1 cellular context compared by ENCODE assay signal in the genomic region with DNA sequence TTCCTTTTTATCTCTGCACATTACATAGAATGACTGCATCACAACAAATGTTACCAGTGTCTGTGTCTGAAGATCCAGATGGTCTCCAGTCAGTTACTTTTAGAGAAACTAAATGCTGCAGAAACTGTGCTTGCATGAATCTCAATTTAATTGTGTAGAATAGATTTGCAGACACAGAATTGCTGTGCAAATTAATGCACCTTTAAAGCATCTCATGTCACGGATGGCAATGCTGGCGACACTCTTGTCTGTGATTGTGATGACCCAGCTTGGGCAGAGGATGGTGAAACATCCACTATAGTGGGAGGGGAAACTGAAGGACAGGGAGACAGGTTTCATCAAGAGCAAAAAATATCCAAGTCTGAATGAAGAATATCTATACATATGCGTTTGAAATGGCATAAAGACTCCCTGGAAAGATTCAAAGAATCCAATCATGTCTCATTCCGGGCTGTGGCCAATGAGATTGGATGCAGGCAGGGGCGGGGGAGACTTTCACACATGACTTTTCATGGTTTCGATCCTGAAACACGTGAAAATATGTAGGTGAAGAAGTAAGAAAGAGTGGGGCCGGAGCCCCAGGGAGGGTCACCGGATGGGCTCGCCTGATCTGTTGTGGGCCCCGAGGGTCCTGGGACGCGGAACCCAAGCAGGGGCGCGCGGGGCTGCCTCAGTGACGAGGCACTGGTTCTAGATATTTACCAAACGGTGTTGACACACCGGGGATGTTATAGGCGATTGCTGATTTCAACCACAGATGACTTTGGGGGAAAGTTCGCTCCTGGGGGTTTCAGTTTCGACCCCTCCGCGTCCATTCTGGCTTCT.
A peak's percentile ranks its signal among the peaks of the same experiment; 100 is the strongest.
TF ChIP-seq lines count a peak whose summit lies in the region.

No MANE protein-coding gene starts in this region.

TF ChIP-seq in H1, 55 proteins besides CTCF, POLR2A, EP300 and RAD21:
- TF ChIP-seq SUZ12 (IDR thresholded peaks at IDR 0.05; ENCODE audit: low read length) (peak; percentile 38), EZH2 (IDR thresholded peaks at IDR 0.05; ENCODE audit: low read depth, low read length, severe bottlenecking) (peak; percentile 73)
TF ChIP-seq in H1: peak in this region for 2; not testable (repeated sequence) for 53.
